2 cellular contexts compared by ENCODE assay signal in genomic region chr1:45286521-45286920, GRCh38. TPM values are rescaled to one million over a fixed set of nuclear protein-coding genes. Genes with fewer than 3 reads are reported as not detected.
"Had no signal": no experiment of that assay in that cellular context is flagged by ENCODE, and none has a peak within 500 bp of the region (broad histone marks: within the 10 kb centered on the region; RNA-seq: fewer than 3 reads in every experiment).

No MANE protein-coding gene starts in this region.

RNA-seq across cellular contexts. Expression of gene HPDL, which starts 40.2 kb away (rescaled TPM):
- total RNA-seq: HepG2, HT1080 had no signal
- polyA plus RNA-seq: HepG2 had no signal
